In genomic region chr17:40366861-40367518, GRCh38 we compare ENCODE assay signal across 20 cellular contexts. TPM values are rescaled to one million over a fixed set of nuclear protein-coding genes. Genes with fewer than 3 reads are reported as not detected.
DNase-seq lines count a peak whose midpoint lies in the region; ATAC-seq and TF ChIP-seq lines count a peak whose summit lies in the region.
"Had no signal": no experiment of that assay in that cellular context is flagged by ENCODE, and none has a peak within 500 bp of the region (broad histone marks: within the 10 kb centered on the region; RNA-seq: fewer than 3 reads in every experiment).

No MANE protein-coding gene starts in this region.

- H3K27ac ChIP-seq in KOPT-K1 (ENCODE audit: low read depth, low read length, poor library complexity, severe bottlenecking) (peak overlapping the region; percentile 14), upper lobe of right lung (no peak overlapping the region)

- peak; percentile 27 for DNase-seq in activated naive CD8-positive, alpha-beta T cell treated with anti-CD3 and anti-CD28 coated beads, Interleukin-2, amount 10 ng/mL, durations not matched to agents 7 days and 5 days
- DNase-seq in activated naive CD8-positive, alpha-beta T cell treated with anti-CD3 and anti-CD28 coated beads for 36 hours = no peak
- DNase-seq in islet precursor cell (peak; percentile 50), upper lobe of right lung (peak; percentile 59), NCI-H345 treated with DMSO at 0.1 percent for 48 hours (lab: John Stamatoyannopoulos, UW; ENCODE audit: unreplicated experiment) (no peak), DMS53 treated with DMSO at 0.1 percent for 48 hours (lab: John Stamatoyannopoulos, UW; ENCODE audit: unreplicated experiment) (no peak)
- no peak for DNase-seq in stimulated activated naive CD4-positive, alpha-beta T cell (lab: John Stamatoyannopoulos, UW)
- DNase-seq: CD4-positive, alpha-beta T cell; DMS79 treated with DMSO at 0.1 percent for 48 hours; KG1; NCI-H1048; NCI-H1436 treated with DMSO at 0.1 percent for 48 hours; NCI-H2081; NCI-H510A treated with DMSO at 0.1 percent for 48 hours; SHP77; SK-N-SH had no signal

- H3K36me3 Mint-ChIP-seq in activated naive CD8-positive, alpha-beta T cell treated with anti-CD3 and anti-CD28 coated beads, Interleukin-2, amount 10 ng/mL, durations not matched to agents 7 days and 5 days = no peaks in the 10 kb centered on the region
- no peaks in the 10 kb centered on the region for H3K36me3 Mint-ChIP-seq in activated naive CD8-positive, alpha-beta T cell treated with anti-CD3 and anti-CD28 coated beads for 36 hours

- intact Hi-C loops in upper lobe of right lung (cut with DNase I) = loop anchor here (10.0 kb wide), 1 partner anchor 168 kb away; no protein-coding TSS in a partner anchor

- no peak overlapping the region for H3K4me3 ChIP-seq in upper lobe of right lung

- peaks cover 6% of the 10 kb centered on the region for H3K4me1 ChIP-seq in upper lobe of right lung

- POLR2A ChIA-PET in activated naive CD8-positive, alpha-beta T cell treated with anti-CD3 and anti-CD28 coated beads, Interleukin-2, amount 10 ng/mL, durations not matched to agents 7 days and 5 days (lab: Charles Lee) = no interaction called here

- H3K36me3 ChIP-seq in KOPT-K1 (ENCODE audit: insufficient read depth, low read length) = no peaks in the 10 kb centered on the region
- H3K36me3 ChIP-seq in upper lobe of right lung = no peaks in the 10 kb centered on the region

- H3K4me1 Mint-ChIP-seq in activated naive CD8-positive, alpha-beta T cell treated with anti-CD3 and anti-CD28 coated beads, Interleukin-2, amount 10 ng/mL, durations not matched to agents 7 days and 5 days = peaks cover 12% of the 10 kb centered on the region
- H3K4me1 Mint-ChIP-seq in activated naive CD8-positive, alpha-beta T cell treated with anti-CD3 and anti-CD28 coated beads for 36 hours = peaks cover 6% of the 10 kb centered on the region

- TF ChIP-seq CTCF in upper lobe of right lung (IDR thresholded peaks at IDR 0.05) = no peak

- no peaks in the 10 kb centered on the region for H3K27me3 ChIP-seq in upper lobe of right lung

- peaks cover 2% of the 10 kb centered on the region for H3K27me3 Mint-ChIP-seq in activated naive CD8-positive, alpha-beta T cell treated with anti-CD3 and anti-CD28 coated beads, Interleukin-2, amount 10 ng/mL, durations not matched to agents 7 days and 5 days
- peaks cover 17% of the 10 kb centered on the region for H3K27me3 Mint-ChIP-seq in activated naive CD8-positive, alpha-beta T cell treated with anti-CD3 and anti-CD28 coated beads for 36 hours

- no peaks in the 10 kb centered on the region for H3K9me3 ChIP-seq in KOPT-K1 (ENCODE audit: insufficient read depth, low read length, poor library complexity, severe bottlenecking)
- no peaks in the 10 kb centered on the region for H3K9me3 ChIP-seq in upper lobe of right lung
- H3K9me3 ChIP-seq: SK-N-SH had no signal

- H3K27ac Mint-ChIP-seq in activated naive CD8-positive, alpha-beta T cell treated with anti-CD3 and anti-CD28 coated beads, Interleukin-2, amount 10 ng/mL, durations not matched to agents 7 days and 5 days = peak overlapping the region; percentile 56
- H3K27ac Mint-ChIP-seq in activated naive CD8-positive, alpha-beta T cell treated with anti-CD3 and anti-CD28 coated beads for 36 hours = no peak overlapping the region
- H3K27ac Mint-ChIP-seq: CD4-positive, alpha-beta T cell had no signal

- no peaks in the 10 kb centered on the region for H3K9me3 Mint-ChIP-seq in activated naive CD8-positive, alpha-beta T cell treated with anti-CD3 and anti-CD28 coated beads, Interleukin-2, amount 10 ng/mL, durations not matched to agents 7 days and 5 days
- peaks cover 2% of the 10 kb centered on the region for H3K9me3 Mint-ChIP-seq in activated naive CD8-positive, alpha-beta T cell treated with anti-CD3 and anti-CD28 coated beads for 36 hours
- H3K9me3 Mint-ChIP-seq: CD4-positive, alpha-beta T cell had no signal

- no peak overlapping the region for H3K4me3 Mint-ChIP-seq in activated naive CD8-positive, alpha-beta T cell treated with anti-CD3 and anti-CD28 coated beads, Interleukin-2, amount 10 ng/mL, durations not matched to agents 7 days and 5 days
- no peak overlapping the region for H3K4me3 Mint-ChIP-seq in activated naive CD8-positive, alpha-beta T cell treated with anti-CD3 and anti-CD28 coated beads for 36 hours

- ATAC-seq in activated naive CD8-positive, alpha-beta T cell treated with anti-CD3 and anti-CD28 coated beads, Interleukin-2, amount 10 ng/mL, durations not matched to agents 7 days and 5 days (ENCODE audit: low read depth) = no peak
- ATAC-seq in upper lobe of right lung = no peak

RNA-seq across cellular contexts. Expression of gene GJD3, which starts 2.5 kb away (rescaled TPM):
- under 1 TPM in 1 of 2 experiments, not detected in 1; 0.48 TPM for total RNA-seq in activated naive CD8-positive, alpha-beta T cell treated with anti-CD3 and anti-CD28 coated beads, Interleukin-2, amount 10 ng/mL, durations not matched to agents 7 days and 5 days
- total RNA-seq in activated naive CD8-positive, alpha-beta T cell treated with anti-CD3 and anti-CD28 coated beads for 36 hours = not detected
- 2.8 TPM for total RNA-seq in upper lobe of right lung
- total RNA-seq: A673; CD4-positive, alpha-beta T cell; G401; MCF 10A had no signal

RNA-seq across cellular contexts. Expression of gene TOP2A, which starts 50.7 kb away (rescaled TPM):
- 100 to 1,000 TPM; 313 to 314 TPM for total RNA-seq in activated naive CD8-positive, alpha-beta T cell treated with anti-CD3 and anti-CD28 coated beads, Interleukin-2, amount 10 ng/mL, durations not matched to agents 7 days and 5 days
- 100 to 1,000 TPM; 244 to 245 TPM for total RNA-seq in activated naive CD8-positive, alpha-beta T cell treated with anti-CD3 and anti-CD28 coated beads for 36 hours
- 3.3 TPM for total RNA-seq in upper lobe of right lung

RNA-seq across cellular contexts. Expression of gene RARA, which starts 58.0 kb away (rescaled TPM):
- 10 to 100 TPM; 51.7 to 53.6 TPM for total RNA-seq in activated naive CD8-positive, alpha-beta T cell treated with anti-CD3 and anti-CD28 coated beads, Interleukin-2, amount 10 ng/mL, durations not matched to agents 7 days and 5 days
- 10 to 100 TPM; 31.2 to 33.3 TPM for total RNA-seq in activated naive CD8-positive, alpha-beta T cell treated with anti-CD3 and anti-CD28 coated beads for 36 hours
- 69.7 TPM for total RNA-seq in upper lobe of right lung

Comparison
In these comparisons a context has a peak if more than half of its experiments do, and no peak if none do; other contexts are left out.
1. DNase-seq: peak in activated naive CD8-positive, alpha-beta T cell treated with anti-CD3 and anti-CD28 coated beads, Interleukin-2, amount 10 ng/mL, durations not matched to agents 7 days and 5 days (single experiment), islet precursor cell (single experiment) and upper lobe of right lung (single experiment); none in activated naive CD8-positive, alpha-beta T cell treated with anti-CD3 and anti-CD28 coated beads for 36 hours (single experiment), stimulated activated naive CD4-positive, alpha-beta T cell (0 of 6), NCI-H345 treated with DMSO at 0.1 percent for 48 hours (single experiment) and DMS53 treated with DMSO at 0.1 percent for 48 hours (single experiment).
2. RNA of gene TOP2A, which starts 50.7 kb away (total RNA-seq): 313 to 314 TPM in activated naive CD8-positive, alpha-beta T cell treated with anti-CD3 and anti-CD28 coated beads, Interleukin-2, amount 10 ng/mL, durations not matched to agents 7 days and 5 days and 244 to 245 TPM in activated naive CD8-positive, alpha-beta T cell treated with anti-CD3 and anti-CD28 coated beads for 36 hours; 3.3 TPM in upper lobe of right lung (single experiment); every median in the first group is over 10 times any median in the second.